Comparison of ENCODE assay signal across 9 cellular contexts in the genomic region with DNA sequence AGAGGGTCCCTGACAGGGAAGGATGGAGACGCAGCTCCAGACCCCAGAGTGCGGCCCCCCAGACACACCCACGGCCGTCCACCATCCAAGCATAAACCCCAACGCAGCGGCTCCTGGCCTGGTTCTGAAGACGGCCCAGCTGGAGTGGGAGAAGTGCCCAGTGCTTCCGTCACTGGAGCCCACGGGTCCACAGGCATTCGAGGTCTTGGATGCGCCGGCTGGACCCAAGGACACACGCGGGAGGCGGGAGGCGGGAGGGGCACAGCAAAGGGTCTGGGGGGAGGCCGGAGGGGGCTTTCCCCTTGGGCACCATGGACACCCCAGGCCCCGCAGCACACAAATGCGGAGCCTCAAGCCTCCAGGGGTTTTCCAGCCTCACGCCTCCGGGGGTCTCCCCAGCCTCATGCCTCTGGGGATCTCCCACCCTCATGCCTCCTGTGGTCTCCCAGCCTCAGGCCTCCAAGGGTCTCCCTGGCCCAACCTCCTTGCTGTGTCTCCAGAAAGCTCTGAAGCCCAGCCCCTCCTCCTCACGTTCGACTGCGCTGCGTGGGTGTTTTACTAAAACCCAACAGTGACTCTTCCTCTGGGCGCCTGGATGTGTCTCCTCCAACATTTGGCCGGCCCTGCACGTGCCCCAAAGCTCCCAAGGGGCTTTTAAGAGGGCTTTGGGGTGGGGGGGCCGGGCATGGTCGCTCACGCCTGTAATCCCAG. TPM values are rescaled to one million over a fixed set of nuclear protein-coding genes. Genes with fewer than 3 reads are reported as not detected.
DNase-seq lines count a peak whose midpoint lies in the region; ATAC-seq and TF ChIP-seq lines count a peak whose summit lies in the region.
"Had no signal": no experiment of that assay in that cellular context is flagged by ENCODE, and none has a peak within 500 bp of the region (broad histone marks: within the 10 kb centered on the region; RNA-seq: fewer than 3 reads in every experiment).

No MANE protein-coding gene starts in this region.

- intact Hi-C loops in HCT116 (cut with micrococcal nuclease), result loop anchor here (2.0 kb wide), 2 partner anchors 107 to 121 kb away; no protein-coding TSS in a partner anchor

- H3K27me3 ChIP-seq in HCT116 (ENCODE audit: insufficient read depth, low read length) (no peaks in the 10 kb centered on the region), hepatocyte (no peaks in the 10 kb centered on the region)

- H3K79me2 ChIP-seq in HCT116 (ENCODE audit: insufficient read depth, low read length) (peaks cover 7% of the 10 kb centered on the region; the same call in 1 of the 2 replicates), hepatocyte (peaks cover 11% of the 10 kb centered on the region)

- ATAC-seq in HCT116 (no peak), HG02870 (IDR thresholded peaks at IDR 0.05; ENCODE audit: unreplicated experiment) (no peak)
- no peak for ATAC-seq in stimulated activated naive B cell treated with anti-CD40 and anti-IgM and Interleukin-4, amounts not matched to agents 10 μg/mL and 1 μg/mL and 100 μg/mL, for 72 hours (replicated peaks)

- POLR2A ChIA-PET in HCT116 (lab: Charles Lee), result no interaction called here

- no peak for TF ChIP-seq RAD21 in HCT116 (IDR thresholded peaks at IDR 0.05; ENCODE audit: low read depth)

- TF ChIP-seq CTCF in HCT116 (IDR thresholded peaks at IDR 0.05 in 2 of 3, conservative IDR thresholded peaks at IDR 0.05 in 1 of 3; ENCODE audit: borderline replicate concordance in 1 of 3, insufficient read depth in 1 of 3, low read depth in 2 of 3, low read length in 2 of 3) (no peak), cardiac fibroblast (IDR thresholded peaks at IDR 0.05; ENCODE audit: low read depth, low read length) (no peak), hepatocyte (IDR thresholded peaks at IDR 0.05; ENCODE audit: poor library complexity) (no peak)

- H3K36me3 Mint-ChIP-seq in stimulated activated naive B cell treated with anti-CD40 and anti-IgM and Interleukin-4, amounts not matched to agents 10 μg/mL and 1 μg/mL and 100 μg/mL, for 72 hours, result peaks cover 7 to 11% of the 10 kb centered on the region in 2 donors

- H3K27ac Mint-ChIP-seq in stimulated activated naive B cell treated with anti-CD40 and anti-IgM and Interleukin-4, amounts not matched to agents 10 μg/mL and 1 μg/mL and 100 μg/mL, for 72 hours, result no peak overlapping the region

- peaks cover 0 to 4% of the 10 kb centered on the region in 2 donors for H3K27me3 Mint-ChIP-seq in stimulated activated naive B cell treated with anti-CD40 and anti-IgM and Interleukin-4, amounts not matched to agents 10 μg/mL and 1 μg/mL and 100 μg/mL, for 72 hours

- H3K4me1 ChIP-seq in HCT116 (ENCODE audit: control insufficient read depth in 1 of 2, insufficient read depth in 2 of 2, low read length in 2 of 2) (peaks cover 33 to 55% of the 10 kb centered on the region in 2 experiments), hepatocyte (ENCODE audit: insufficient read depth) (peaks cover 7% of the 10 kb centered on the region)

- peak overlapping the region; percentile 58 to 69 for H3K4me3 Mint-ChIP-seq in stimulated activated naive B cell treated with anti-CD40 and anti-IgM and Interleukin-4, amounts not matched to agents 10 μg/mL and 1 μg/mL and 100 μg/mL, for 72 hours

- H3K4me1 Mint-ChIP-seq in stimulated activated naive B cell treated with anti-CD40 and anti-IgM and Interleukin-4, amounts not matched to agents 10 μg/mL and 1 μg/mL and 100 μg/mL, for 72 hours, result peaks cover 12 to 49% of the 10 kb centered on the region in 2 donors

- no peak overlapping the region; the same call in 1 of the 2 replicates for H3K27ac ChIP-seq in HCT116 (ENCODE audit: low read depth, low read length)
- H3K27ac ChIP-seq in hepatocyte, result no peak overlapping the region

- H3K4me2 ChIP-seq in HCT116 (ENCODE audit: low read length) (peak overlapping the region; percentile 82), hepatocyte (peak overlapping the region; percentile 98)

- CTCF ChIA-PET in HCT116 (lab: Charles Lee), result interaction anchor here (0.7 to 1.4 kb wide), 4 partner anchors 16 to 171 kb away, joined by 3 read pairs; no protein-coding TSS in a partner anchor

- no peak overlapping the region for H2AFZ ChIP-seq in HCT116 (ENCODE audit: low read depth, low read length, poor library complexity, severe bottlenecking)
- no peak overlapping the region for H2AFZ ChIP-seq in hepatocyte

- BruUV-seq in HCT116 (replicated peaks; lab: Mats Ljungman, UMichigan), result no TSS peak

- peak overlapping the region in 1 of 2 experiments; percentile 51; a peak in 1 of 4 replicates for H3K4me3 ChIP-seq in HCT116 (replicated peaks in 1 of 2; ENCODE audit: low read depth in 1 of 2, low read length in 2 of 2)
- H3K4me3 ChIP-seq in cardiac fibroblast (replicated peaks in 1 of 2; ENCODE audit: low read depth in 2 of 2, low read length in 2 of 2), result peak overlapping the region in 1 of 2 donors; percentile 42
- no peak overlapping the region for H3K4me3 ChIP-seq in hepatocyte

- DNase-seq in HCT116 (ENCODE audit: low read depth, low spot score) (no peak), cardiac fibroblast (ENCODE audit: low read depth in 2 of 2) (peak; percentile 21 to 33), hepatocyte (ENCODE audit: low spot score) (no peak), cortex of kidney (lab: John Stamatoyannopoulos, UW) (no peak), NCI-H2227 (lab: John Stamatoyannopoulos, UW; ENCODE audit: unreplicated experiment) (no peak), kidney tubule cell (ENCODE audit: low spot score) (no peak)
- no peak for DNase-seq in stimulated activated naive B cell treated with anti-CD40 and anti-IgM and Interleukin-4, amounts not matched to agents 10 μg/mL and 1 μg/mL and 100 μg/mL, for 72 hours
- DNase-seq: NCI-H187 treated with DMSO at 0.1 percent for 48 hours had no signal

- no peak for TF ChIP-seq POLR2A in HCT116 (IDR thresholded peaks at IDR 0.05; ENCODE audit: borderline replicate concordance, extremely low read depth, insufficient read depth, insufficient read length)

- RAD21 ChIA-PET in HCT116 (lab: Charles Lee; ENCODE audit: low non-redundant PET in 1 of 2, low total read pairs in 2 of 2, uncharacterized antibody in 2 of 2, unreplicated experiment in 2 of 2), result interaction anchor here in 1 of 2 experiments (0.6 kb wide), 1 partner anchor 15 kb away, joined by 14 read pairs; the partner anchor contains the start of genes EXD3 and NOXA1

- H3K9me2 ChIP-seq in HCT116 (ENCODE audit: insufficient read depth) (no peaks in the 10 kb centered on the region), hepatocyte (replicated peaks; ENCODE audit: insufficient read depth) (no peaks in the 10 kb centered on the region)

- H3K36me3 ChIP-seq in HCT116 (ENCODE audit: control insufficient read depth in 1 of 2, insufficient read depth in 2 of 2, low read length in 2 of 2) (no peaks in the 10 kb centered on the region), hepatocyte (replicated peaks; ENCODE audit: insufficient read depth, low read depth) (no peaks in the 10 kb centered on the region)

- H3K9me3 ChIP-seq in HCT116 (ENCODE audit: control insufficient read depth in 1 of 2, insufficient read depth in 1 of 2, low read depth in 1 of 2, low read length in 2 of 2), result no peaks in the 10 kb centered on the region
- H3K9me3 ChIP-seq in hepatocyte (ENCODE audit: low read depth), result no peaks in the 10 kb centered on the region

- WGBS in hepatocyte (ENCODE audit: low lambda C conversion rate, missing lambda C conversion rate), result 83% methylated on average over 30 of the region's 31 CpGs

- H4K20me1 ChIP-seq in HCT116 (ENCODE audit: insufficient read depth) (no peaks in the 10 kb centered on the region), hepatocyte (ENCODE audit: insufficient read depth, poor library complexity, severe bottlenecking) (peaks cover 3% of the 10 kb centered on the region)

- peaks cover under 1% of the 10 kb centered on the region in 2 donors for H3K9me3 Mint-ChIP-seq in stimulated activated naive B cell treated with anti-CD40 and anti-IgM and Interleukin-4, amounts not matched to agents 10 μg/mL and 1 μg/mL and 100 μg/mL, for 72 hours

- H3K9ac ChIP-seq in HCT116 (ENCODE audit: low read length), result peak overlapping the region; percentile 60

TF ChIP-seq in HCT116, 20 proteins besides CTCF, POLR2A, EP300 and RAD21 (continues in another document):
- no peak for TF ChIP-seq ELF1 (IDR thresholded peaks at IDR 0.05; ENCODE audit: borderline replicate concordance, low read depth)
- TF ChIP-seq CBX3 (IDR thresholded peaks at IDR 0.05; ENCODE audit: low read depth), result no peak
- TF ChIP-seq TCF7L2 (IDR thresholded peaks at IDR 0.05; ENCODE audit: borderline replicate concordance, extremely low read depth, insufficient read depth, insufficient read length), result no peak
- no peak for TF ChIP-seq FOSL1 (IDR thresholded peaks at IDR 0.05; ENCODE audit: low read depth)
- no peak for TF ChIP-seq ZFX (IDR thresholded peaks at IDR 0.05)
- no peak for TF ChIP-seq ATF3 (IDR thresholded peaks at IDR 0.05)
- TF ChIP-seq SRF (IDR thresholded peaks at IDR 0.05; ENCODE audit: low read depth), result no peak
- no peak for TF ChIP-seq JUND (IDR thresholded peaks at IDR 0.05)

RNA-seq across cellular contexts. Expression of gene EXD3, which starts 15.2 kb away (rescaled TPM):
- 25.4 TPM for total RNA-seq in HCT116 (2021; ENCODE audit: unreplicated experiment)
- polyA plus RNA-seq in HCT116 (2012), result 19.3 and 20.2 TPM in 2 replicates
- 7.3 and 11.8 TPM in 2 replicates for total RNA-seq in hepatocyte
- 21.6 and 24.9 TPM in 2 replicates for polyA plus RNA-seq in hepatocyte

RNA-seq across cellular contexts. Expression of gene NOXA1, which starts 15.4 kb away (rescaled TPM):
- total RNA-seq in HCT116 (2021; ENCODE audit: unreplicated experiment), result 13.2 TPM
- 6.2 and 6.5 TPM in 2 replicates for polyA plus RNA-seq in HCT116 (2012)
- total RNA-seq in hepatocyte, result 7.2 and 8.2 TPM in 2 replicates
- polyA plus RNA-seq in hepatocyte, result 12.5 and 13.9 TPM in 2 replicates

RNA-seq across cellular contexts. Expression of gene ENTPD8, which starts 33.4 kb away (rescaled TPM):
- total RNA-seq in HCT116 (2021; ENCODE audit: unreplicated experiment) (1.7 TPM), hepatocyte (6.1 and 7.1 TPM in 2 replicates)
- 1.5 and 1.8 TPM in 2 replicates for polyA plus RNA-seq in HCT116 (2012)
- 14.2 and 16.5 TPM in 2 replicates for polyA plus RNA-seq in hepatocyte

RNA-seq across cellular contexts. Expression of gene NSMF, which starts 51.4 kb away (rescaled TPM):
- total RNA-seq in HCT116 (2021; ENCODE audit: unreplicated experiment), result 81.9 TPM
- polyA plus RNA-seq in HCT116 (2012), result 55.6 and 65.9 TPM in 2 replicates
- 37.2 and 39.5 TPM in 2 replicates for total RNA-seq in hepatocyte
- 51.6 and 54.7 TPM in 2 replicates for polyA plus RNA-seq in hepatocyte

Comparison
In these comparisons a context has a peak if more than half of its experiments do, and no peak if none do; other contexts are left out.
1. DNase-seq: peak in cardiac fibroblast (2 of 2); none in HCT116 (single experiment), hepatocyte (single experiment), stimulated activated naive B cell treated with anti-CD40 and anti-IgM and Interleukin-4, amounts not matched to agents 10 μg/mL and 1 μg/mL and 100 μg/mL, for 72 hours (single experiment), cortex of kidney (single experiment), NCI-H2227 (single experiment) and kidney tubule cell (single experiment).